11 cellular contexts compared by ENCODE assay signal in the genomic region with DNA sequence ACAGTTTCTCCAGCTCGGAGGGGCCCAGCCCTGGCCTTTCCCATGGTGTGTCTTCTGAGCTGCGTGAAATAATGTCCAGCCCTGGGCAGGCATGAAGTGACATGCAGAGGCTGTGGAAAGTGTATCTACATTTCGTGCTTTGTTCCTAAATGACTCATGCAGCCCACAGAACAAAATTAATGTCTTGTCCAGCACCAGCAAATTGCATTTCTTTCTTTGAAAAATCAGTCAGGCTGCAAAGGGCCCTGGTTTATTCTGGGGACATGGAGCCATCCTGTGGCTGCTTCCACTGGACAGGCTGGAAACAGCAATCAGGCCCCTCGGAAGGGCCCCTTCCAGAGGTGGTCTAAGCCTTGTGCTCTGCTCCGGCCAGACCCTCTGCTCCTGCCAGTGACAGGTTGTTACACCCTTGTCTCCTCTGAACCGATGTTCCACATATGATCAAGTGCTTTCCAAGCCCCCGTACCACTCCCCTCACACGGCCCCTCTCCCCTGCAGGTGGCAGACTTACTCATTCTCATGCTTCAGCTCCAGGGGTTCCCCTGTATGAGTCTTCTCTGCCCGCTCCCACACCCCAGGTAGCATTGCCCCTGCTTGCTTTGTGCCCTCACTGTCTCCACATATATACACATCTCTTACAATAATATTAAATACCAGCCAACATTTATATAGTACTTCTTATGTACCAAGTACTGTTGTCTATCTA. TPM values are rescaled to one million over a fixed set of nuclear protein-coding genes. Genes with fewer than 3 reads are reported as not detected.
DNase-seq lines count a peak whose midpoint lies in the region; ATAC-seq and TF ChIP-seq lines count a peak whose summit lies in the region.
"Had no signal": no experiment of that assay in that cellular context is flagged by ENCODE, and none has a peak within 500 bp of the region (broad histone marks: within the 10 kb centered on the region; RNA-seq: fewer than 3 reads in every experiment).

No MANE protein-coding gene starts in this region.

- peaks cover 22 to 44% of the 10 kb centered on the region in 2 donors for H3K4me1 Mint-ChIP-seq in natural killer cell treated with Interleukin-12 subunit alpha and Interleukin-12 subunit beta and Interleukin-15 and Interleukin-18, amount 100 ng/mL, for 72 hours (ENCODE audit: low read depth in 2 of 2)
- peaks cover 12 to 23% of the 10 kb centered on the region in 2 donors for H3K4me1 Mint-ChIP-seq in natural killer cell
- H3K4me1 Mint-ChIP-seq in effector memory CD8-positive, alpha-beta T cell (ENCODE audit: low read depth in 2 of 2), result peaks cover 16 to 26% of the 10 kb centered on the region in 2 donors

- no peaks in the 10 kb centered on the region for H3K9me3 Mint-ChIP-seq in natural killer cell treated with Interleukin-12 subunit alpha and Interleukin-12 subunit beta and Interleukin-15 and Interleukin-18, amount 100 ng/mL, for 72 hours
- no peaks in the 10 kb centered on the region for H3K9me3 Mint-ChIP-seq in natural killer cell
- no peaks in the 10 kb centered on the region for H3K9me3 Mint-ChIP-seq in effector memory CD8-positive, alpha-beta T cell

- intact Hi-C loops in natural killer cell (cut with micrococcal nuclease), result no loop called here

- no peaks in the 10 kb centered on the region for H3K36me3 Mint-ChIP-seq in natural killer cell treated with Interleukin-12 subunit alpha and Interleukin-12 subunit beta and Interleukin-15 and Interleukin-18, amount 100 ng/mL, for 72 hours
- no peaks in the 10 kb centered on the region for H3K36me3 Mint-ChIP-seq in natural killer cell
- H3K36me3 Mint-ChIP-seq in effector memory CD8-positive, alpha-beta T cell (ENCODE audit: insufficient read depth), result peaks cover 1% of the 10 kb centered on the region

- no peak for DNase-seq in natural killer cell treated with Interleukin-12 subunit alpha and Interleukin-12 subunit beta and Interleukin-15 and Interleukin-18, amount 100 ng/mL, for 72 hours (ENCODE audit: low spot score)
- no peak for DNase-seq in natural killer cell
- peak; percentile 28 for DNase-seq in SW480 (ENCODE audit: low spot score)
- no peak for DNase-seq in effector memory CD8-positive, alpha-beta T cell
- no peak for DNase-seq in EL
- DNase-seq: naive thymus-derived CD4-positive, alpha-beta T cell; NCI-H2029; WERI-Rb-1 had no signal

- no peak for ATAC-seq in natural killer cell treated with Interleukin-12 subunit alpha and Interleukin-12 subunit beta and Interleukin-15 and Interleukin-18, amount 100 ng/mL, for 72 hours
- ATAC-seq in natural killer cell (no peak), HG02610 (IDR thresholded peaks at IDR 0.05; ENCODE audit: unreplicated experiment) (peak; percentile 24), HG03095 (IDR thresholded peaks at IDR 0.05; ENCODE audit: unreplicated experiment) (no peak), GM21737 (IDR thresholded peaks at IDR 0.05; ENCODE audit: unreplicated experiment) (no peak)
- ATAC-seq in effector memory CD8-positive, alpha-beta T cell (replicated peaks), result no peak
- ATAC-seq: naive thymus-derived CD4-positive, alpha-beta T cell had no signal

- peak overlapping the region; percentile 45 for H3K4me3 Mint-ChIP-seq in natural killer cell treated with Interleukin-12 subunit alpha and Interleukin-12 subunit beta and Interleukin-15 and Interleukin-18, amount 100 ng/mL, for 72 hours
- no peak overlapping the region for H3K4me3 Mint-ChIP-seq in natural killer cell
- H3K4me3 Mint-ChIP-seq in effector memory CD8-positive, alpha-beta T cell, result no peak overlapping the region
- H3K4me3 Mint-ChIP-seq: naive thymus-derived CD4-positive, alpha-beta T cell had no signal

- peaks cover 0 to 25% of the 10 kb centered on the region in 2 donors for H3K27me3 Mint-ChIP-seq in natural killer cell treated with Interleukin-12 subunit alpha and Interleukin-12 subunit beta and Interleukin-15 and Interleukin-18, amount 100 ng/mL, for 72 hours
- H3K27me3 Mint-ChIP-seq in natural killer cell (ENCODE audit: low read depth in 2 of 2), result peaks cover 0 to 2% of the 10 kb centered on the region in 2 donors
- peaks cover 7 to 18% of the 10 kb centered on the region in 2 donors for H3K27me3 Mint-ChIP-seq in effector memory CD8-positive, alpha-beta T cell

- TF ChIP-seq CTCF in natural killer cell (IDR thresholded peaks at IDR 0.05), result no peak

- H3K27ac Mint-ChIP-seq in natural killer cell treated with Interleukin-12 subunit alpha and Interleukin-12 subunit beta and Interleukin-15 and Interleukin-18, amount 100 ng/mL, for 72 hours, result peak overlapping the region in 1 of 2 donors; percentile 61
- H3K27ac Mint-ChIP-seq in natural killer cell, result no peak overlapping the region
- H3K27ac Mint-ChIP-seq in effector memory CD8-positive, alpha-beta T cell, result no peak overlapping the region
- H3K27ac Mint-ChIP-seq: naive thymus-derived CD4-positive, alpha-beta T cell had no signal

RNA-seq across cellular contexts. Expression of gene CRYGS, which starts 33.7 kb away (rescaled TPM):
- total RNA-seq in natural killer cell treated with Interleukin-12 subunit alpha and Interleukin-12 subunit beta and Interleukin-15 and Interleukin-18, amount 100 ng/mL, for 72 hours, result 1 to 10 TPM; 4.5 to 5.7 TPM
- total RNA-seq in natural killer cell, result 1 to 10 TPM; 2.1 to 3.4 (median 2.5) TPM

RNA-seq across cellular contexts. Expression of gene TBCCD1, which starts 56.6 kb away (rescaled TPM):
- total RNA-seq in natural killer cell treated with Interleukin-12 subunit alpha and Interleukin-12 subunit beta and Interleukin-15 and Interleukin-18, amount 100 ng/mL, for 72 hours, result 10 to 100 TPM; 16.3 to 21.8 TPM
- 10 to 100 TPM; 16.8 to 23.0 (median 20.3) TPM for total RNA-seq in natural killer cell

RNA-seq across cellular contexts. Expression of gene DNAJB11, which starts 60.0 kb away (rescaled TPM):
- 10 to 100 TPM; 84.2 to 99.6 TPM for total RNA-seq in natural killer cell treated with Interleukin-12 subunit alpha and Interleukin-12 subunit beta and Interleukin-15 and Interleukin-18, amount 100 ng/mL, for 72 hours
- total RNA-seq in natural killer cell, result 100 to 1,000 TPM in 2 of 3 donors, 10 to 100 TPM in 1; 85.9 to 112 (median 111) TPM
